ENCODE assay signal across 28 cellular contexts in the genomic region with DNA sequence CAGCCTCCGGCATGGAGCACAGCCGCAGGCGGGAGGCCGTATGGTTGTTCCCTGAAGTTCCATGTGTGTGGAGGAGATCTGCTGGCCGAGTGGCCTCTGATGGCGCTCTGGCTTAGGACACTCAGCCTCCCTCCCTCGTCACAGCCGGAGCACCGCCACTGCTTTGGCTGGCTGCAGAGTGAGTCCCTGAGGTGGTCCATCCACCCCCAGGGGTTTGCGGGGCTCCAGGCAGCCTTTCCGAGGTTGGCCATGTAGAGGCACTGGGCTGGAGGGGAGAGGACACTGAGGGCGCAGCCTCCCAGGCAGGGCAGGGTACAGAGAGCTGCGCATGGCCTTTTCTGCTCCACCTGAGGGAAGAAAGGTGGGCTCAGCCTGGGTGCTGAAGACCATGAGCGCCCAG. TPM values are rescaled to one million over a fixed set of nuclear protein-coding genes. Genes with fewer than 3 reads are reported as not detected.
"Had no signal": no experiment of that assay in that cellular context is flagged by ENCODE, and none has a peak within 500 bp of the region (broad histone marks: within the 10 kb centered on the region; RNA-seq: fewer than 3 reads in every experiment).

No MANE protein-coding gene starts in this region.

- H3K9me3 ChIP-seq: esophagus muscularis mucosa, gastrocnemius medialis, heart left ventricle had no signal

- ATAC-seq: activated naive CD4-positive, alpha-beta T cell treated with anti-CD3 and anti-CD28 coated beads, Interleukin-2, amount 50 U/mL, for 72 hours; activated T-cell treated with anti-CD3 and anti-CD28 coated beads, Interleukin-2, amount 50 U/mL, for 72 hours; effector memory CD8-positive, alpha-beta T cell; foreskin keratinocyte; gastrocnemius medialis; heart left ventricle had no signal

- DNase-seq: activated CD4-positive, alpha-beta memory T cell treated with anti-CD3 and anti-CD28 coated beads, Interleukin-2, amount 10 ng/mL, durations not matched to agents 7 days and 5 days; activated CD4-positive, alpha-beta T cell treated with anti-CD3 and anti-CD28 coated beads for 4 hours; activated CD4-positive, alpha-beta T cell treated with anti-CD3 and anti-CD28 coated beads, Interleukin-2, amount 10 ng/mL, durations not matched to agents 7 days and 5 days; activated CD4-positive, alpha-beta T cell treated with anti-CD3 and anti-CD28 coated beads, Interleukin-2, amount 50 U/mL, for 4 hours; activated CD4-positive, CD25-positive, alpha-beta regulatory T cell; activated CD4-positive, CD25-positive, alpha-beta regulatory T cell treated with anti-CD3 and anti-CD28 coated beads, Interleukin-2, amount 50 U/mL, for 72 hours; activated CD8-positive, alpha-beta memory T cell treated with anti-CD3 and anti-CD28 coated beads, Interleukin-2, amount 50 U/mL, for 48 hours; activated gamma-delta T cell; activated naive CD4-positive, alpha-beta T cell; activated naive CD4-positive, alpha-beta T cell treated with anti-CD3 and anti-CD28 coated beads, Interleukin-2, amount 10 ng/mL, durations not matched to agents 7 days and 5 days; activated naive CD8-positive, alpha-beta T cell treated with anti-CD3 and anti-CD28 coated beads, Interleukin-2, amount 10 ng/mL, durations not matched to agents 7 days and 5 days; activated T-cell treated with anti-CD3 and anti-CD28 coated beads for 4 hours; activated T-cell treated with anti-CD3 and anti-CD28 coated beads, Interleukin-2, amount 50 U/mL, for 24 hours; activated T-cell treated with anti-CD3 and anti-CD28 coated beads, Interleukin-2, amount 50 U/mL, for 72 hours; anterior cingulate cortex; brain microvascular endothelial cell; effector CD4-positive, alpha-beta T cell; effector memory CD8-positive, alpha-beta T cell; erythroblast; foreskin keratinocyte; gastrocnemius medialis; glutamatergic neuron; T-helper 2 cell had no signal

- H3K27me3 ChIP-seq: brain microvascular endothelial cell, esophagus muscularis mucosa had no signal

- H3K4me1 ChIP-seq: foreskin keratinocyte had no signal

- H3K4me3 ChIP-seq: coronary artery, esophagus muscularis mucosa, gastrocnemius medialis, heart left ventricle had no signal

- H3K27ac ChIP-seq: brain microvascular endothelial cell, coronary artery, esophagus muscularis mucosa, foreskin keratinocyte, gastrocnemius medialis, heart left ventricle had no signal

RNA-seq across cellular contexts. Expression of a gene that starts 19.8 kb away (rescaled TPM):
- total RNA-seq: activated CD4-positive, alpha-beta T cell treated with anti-CD3 and anti-CD28 coated beads, Interleukin-2, amount 10 ng/mL, durations not matched to agents 7 days and 5 days; T-helper 1 cell treated with Interleukin-12 subunit alpha and Interleukin-12 subunit beta and Interleukin-4 antibody, amounts not matched to agents 30 ng/mL and 1 ng/mL, for 36 hours had no signal
